21 cellular contexts compared by ENCODE assay signal in the genomic region with DNA sequence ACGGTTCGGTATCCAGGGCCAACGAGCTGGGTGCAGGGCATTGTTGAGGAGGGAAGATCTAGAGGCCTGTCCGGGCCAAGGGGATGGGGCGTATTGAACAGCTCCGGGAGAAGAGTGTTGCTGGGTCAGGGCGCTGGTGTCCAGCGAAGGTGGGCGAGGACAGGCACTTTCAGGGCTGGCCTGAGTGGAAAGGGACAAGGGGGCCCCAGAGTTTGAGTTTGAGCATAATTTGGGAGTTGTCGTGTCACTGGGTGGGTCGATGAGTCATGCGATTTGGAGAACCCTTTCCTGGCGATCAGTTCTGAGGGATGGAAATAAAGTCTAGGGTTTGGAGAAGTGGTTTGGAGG. TPM values are rescaled to one million over a fixed set of nuclear protein-coding genes. Genes with fewer than 3 reads are reported as not detected.
DNase-seq lines count a peak whose midpoint lies in the region; ATAC-seq, FAIRE-seq and TF ChIP-seq lines count a peak whose summit lies in the region.
"Had no signal": no experiment of that assay in that cellular context is flagged by ENCODE, and none has a peak within 500 bp of the region (broad histone marks: within the 10 kb centered on the region; RNA-seq: fewer than 3 reads in every experiment).

No MANE protein-coding gene starts in this region.

- H4K91ac ChIP-seq in trophoblast cell (ENCODE audit: low read depth, low read length) = no peak overlapping the region

- H3K79me1 ChIP-seq in trophoblast cell (ENCODE audit: low read length) = no peaks in the 10 kb centered on the region

- H3K27ac ChIP-seq in astrocyte (ENCODE audit: low read depth, low read length) (no peak overlapping the region), trophoblast cell (ENCODE audit: low read depth, low read length) (no peak overlapping the region)
- H3K27ac ChIP-seq: C4-2B, parathyroid adenoma, PC-9, transverse colon had no signal

- no peak overlapping the region for H2AFZ ChIP-seq in astrocyte (ENCODE audit: low read depth, low read length)
- no peak overlapping the region for H2AFZ ChIP-seq in trophoblast cell (ENCODE audit: insufficient read depth, low read length, poor library complexity)
- H2AFZ ChIP-seq: parathyroid adenoma, PC-9 had no signal

- no peak for TF ChIP-seq POLR2A in GM18505 (IDR thresholded peaks at IDR 0.05; ENCODE audit: borderline replicate concordance, extremely low read depth, insufficient read depth, insufficient read length)

- H2BK12ac ChIP-seq in trophoblast cell (ENCODE audit: low read length) = no peak overlapping the region

- peaks cover 17% of the 10 kb centered on the region for H3K27me3 Mint-ChIP-seq in astrocyte (ENCODE audit: low read depth, unreplicated experiment)

- H3K27ac Mint-ChIP-seq in astrocyte (ENCODE audit: unreplicated experiment) = peak overlapping the region; percentile 58
- H3K27ac Mint-ChIP-seq: effector memory CD8-positive, alpha-beta T cell had no signal

- WGBS in trophoblast cell (ENCODE audit: extremely low coverage, insufficient coverage, insufficient read length) = no CpG with 5 or more reads among the region's 13 CpGs

- DNase-seq in astrocyte (ENCODE audit: low read depth) (no peak), trophoblast cell (no peak), GM03348 (ENCODE audit: low spot score) (no peak), pons (ENCODE audit: low spot score) (no peak)
- DNase-seq: activated CD4-positive, alpha-beta T cell treated with anti-CD3 and anti-CD28 coated beads for 48 hours; activated effector memory CD4-positive, alpha-beta T cell treated with Interleukin-2 at 50 U/mL for 16 hours; effector memory CD8-positive, alpha-beta T cell; hippocampal formation; NCI-H1417 treated with DMSO at 0.1 percent for 48 hours; PC-9; SK-N-SH; T-helper 9 cell; transverse colon had no signal

- no peak overlapping the region for H4K12ac ChIP-seq in trophoblast cell (ENCODE audit: low read depth, low read length)

- no peak overlapping the region for H3K4me2 ChIP-seq in astrocyte (ENCODE audit: low read length)
- peak overlapping the region; percentile 73 for H3K4me2 ChIP-seq in trophoblast cell (ENCODE audit: low read length)
- H3K4me2 ChIP-seq: PC-9, SK-N-SH had no signal

- H2BK120ac ChIP-seq in trophoblast cell (ENCODE audit: insufficient read depth, low read length, poor library complexity) = no peak overlapping the region

- H3K9me3 Mint-ChIP-seq in astrocyte (ENCODE audit: unreplicated experiment) = peaks cover 5% of the 10 kb centered on the region
- H3K9me3 Mint-ChIP-seq: effector memory CD8-positive, alpha-beta T cell had no signal

- H3K4me1 Mint-ChIP-seq in astrocyte (ENCODE audit: low read depth, unreplicated experiment) = peaks cover 5% of the 10 kb centered on the region

- H3K23ac ChIP-seq in trophoblast cell (ENCODE audit: low read length) = no peak overlapping the region

- H3K4me3 ChIP-seq in astrocyte (ENCODE audit: insufficient read depth, low read depth, low read length) (no peak overlapping the region), iPS-15b (ENCODE audit: low read depth, low read length) (peak overlapping the region; percentile 47), trophoblast cell (ENCODE audit: low read depth, low read length) (no peak overlapping the region)
- H3K4me3 ChIP-seq: PC-9, transverse colon had no signal

- H3K36me3 Mint-ChIP-seq in astrocyte (ENCODE audit: low read depth, unreplicated experiment) = no peaks in the 10 kb centered on the region

- H3K79me2 ChIP-seq in astrocyte (ENCODE audit: insufficient read depth, low read length) (no peaks in the 10 kb centered on the region), trophoblast cell (ENCODE audit: control insufficient read depth, insufficient read depth, low read length, poor library complexity) (no peaks in the 10 kb centered on the region)
- H3K79me2 ChIP-seq: parathyroid adenoma had no signal

- H3K18ac ChIP-seq in trophoblast cell (ENCODE audit: low read length) = no peak overlapping the region

- FAIRE-seq in astrocyte (lab: Jason Lieb, UNC) = no peak
- FAIRE-seq: GM12892 had no signal

- H2BK5ac ChIP-seq in trophoblast cell (ENCODE audit: low read depth, low read length, poor library complexity) = no peak overlapping the region

- H4K20me1 ChIP-seq in astrocyte (ENCODE audit: insufficient read depth, low read length) = no peaks in the 10 kb centered on the region

- no peak for ATAC-seq in GM18505 (IDR thresholded peaks at IDR 0.05; ENCODE audit: unreplicated experiment)
- ATAC-seq in GM18519 (IDR thresholded peaks at IDR 0.05; ENCODE audit: low FRiP score, unreplicated experiment) = no peak
- ATAC-seq: effector memory CD8-positive, alpha-beta T cell had no signal

- no peaks in the 10 kb centered on the region for H3K4me1 ChIP-seq in ES-I3 (ENCODE audit: insufficient read depth, low read length)
- no peaks in the 10 kb centered on the region for H3K4me1 ChIP-seq in astrocyte (ENCODE audit: insufficient read depth, low read length)
- no peaks in the 10 kb centered on the region for H3K4me1 ChIP-seq in iPS-15b (ENCODE audit: control insufficient read depth, insufficient read depth, low read length)
- peaks cover 0 to 3% of the 10 kb centered on the region in 2 experiments for H3K4me1 ChIP-seq in trophoblast cell (ENCODE audit: control insufficient read depth in 1 of 2, insufficient read depth in 2 of 2, low read length in 2 of 2)
- H3K4me1 ChIP-seq: parathyroid adenoma, transverse colon had no signal

- H3K4ac ChIP-seq in trophoblast cell (ENCODE audit: low read depth, low read length) = no peak overlapping the region

- H3K9me3 ChIP-seq in ES-I3 (ENCODE audit: control insufficient read depth, insufficient read depth, low read length) (no peaks in the 10 kb centered on the region), astrocyte (ENCODE audit: insufficient read depth, low read depth, low read length) (no peaks in the 10 kb centered on the region), iPS-15b (ENCODE audit: control insufficient read depth, insufficient read depth, low read length) (peaks cover 10% of the 10 kb centered on the region), trophoblast cell (ENCODE audit: insufficient read depth, low read depth, low read length) (no peaks in the 10 kb centered on the region)
- H3K9me3 ChIP-seq: SK-N-SH, transverse colon had no signal

- no peaks in the 10 kb centered on the region for H3K27me3 ChIP-seq in astrocyte (ENCODE audit: insufficient read depth, low read length)
- H3K27me3 ChIP-seq in iPS-15b (ENCODE audit: control insufficient read depth, insufficient read depth, low read length) = peaks cover 16% of the 10 kb centered on the region
- H3K27me3 ChIP-seq in trophoblast cell (ENCODE audit: insufficient read depth, low read length) = peaks cover 6% of the 10 kb centered on the region

- H3K4me3 Mint-ChIP-seq in astrocyte (ENCODE audit: unreplicated experiment) = peak overlapping the region; percentile 78
- H3K4me3 Mint-ChIP-seq: effector memory CD8-positive, alpha-beta T cell had no signal

- H3K36me3 ChIP-seq in ES-I3 (ENCODE audit: insufficient read depth, low read length) (no peaks in the 10 kb centered on the region; the same call in 1 of the 2 replicates), astrocyte (ENCODE audit: insufficient read depth, low read length) (no peaks in the 10 kb centered on the region), iPS-15b (ENCODE audit: control insufficient read depth, insufficient read depth, low read length) (no peaks in the 10 kb centered on the region), trophoblast cell (ENCODE audit: control insufficient read depth in 1 of 2, insufficient read depth in 2 of 2, low read length in 2 of 2) (no peaks in the 10 kb centered on the region)
- H3K36me3 ChIP-seq: transverse colon had no signal

- no peak overlapping the region for H2AK5ac ChIP-seq in trophoblast cell (ENCODE audit: low read length)

- no peak for TF ChIP-seq CTCF in astrocyte (IDR thresholded peaks at IDR 0.05; ENCODE audit: insufficient read depth, low read depth, low read length)

- peak overlapping the region; percentile 58 for H3K9ac ChIP-seq in ES-I3 (ENCODE audit: low read depth, low read length)
- no peak overlapping the region for H3K9ac ChIP-seq in astrocyte (ENCODE audit: low read length)
- H3K9ac ChIP-seq in iPS-15b (ENCODE audit: low read depth, low read length) = no peak overlapping the region
- H3K9ac ChIP-seq in trophoblast cell (ENCODE audit: low read length) = no peak overlapping the region
- H3K9ac ChIP-seq: parathyroid adenoma, SK-N-SH had no signal

- H4K8ac ChIP-seq in trophoblast cell (ENCODE audit: low read depth, low read length) = no peak overlapping the region

- H3K14ac ChIP-seq in trophoblast cell (ENCODE audit: low read length) = no peak overlapping the region

RNA-seq across cellular contexts. Expression of gene PRRG3, which starts 0.3 kb away (rescaled TPM):
- total RNA-seq in astrocyte = 0.17 and 0.18 TPM in 2 replicates
- 0.04 and 0.07 TPM in 2 replicates for polyA plus RNA-seq in trophoblast cell (2013)
- total RNA-seq: PC-9 had no signal
- polyA plus RNA-seq: SK-N-SH had no signal

RNA-seq across cellular contexts. Expression of gene FATE1, which starts 20.3 kb away (rescaled TPM):
- not detected in 2 replicates for total RNA-seq in astrocyte
- polyA plus RNA-seq in trophoblast cell (2013) = not detected in 2 replicates
- total RNA-seq: PC-9, transverse colon had no signal
- polyA plus RNA-seq: SK-N-SH had no signal

RNA-seq across cellular contexts. Expression of gene CNGA2, which starts 39.0 kb away (rescaled TPM):
- total RNA-seq in astrocyte = not detected in 2 replicates
- polyA plus RNA-seq in trophoblast cell (2013) = not detected in 2 replicates
- total RNA-seq: PC-9, transverse colon had no signal
- polyA plus RNA-seq: adipose tissue, SK-N-SH had no signal
